ENCODE assay signal across 22 cellular contexts in the genomic region with DNA sequence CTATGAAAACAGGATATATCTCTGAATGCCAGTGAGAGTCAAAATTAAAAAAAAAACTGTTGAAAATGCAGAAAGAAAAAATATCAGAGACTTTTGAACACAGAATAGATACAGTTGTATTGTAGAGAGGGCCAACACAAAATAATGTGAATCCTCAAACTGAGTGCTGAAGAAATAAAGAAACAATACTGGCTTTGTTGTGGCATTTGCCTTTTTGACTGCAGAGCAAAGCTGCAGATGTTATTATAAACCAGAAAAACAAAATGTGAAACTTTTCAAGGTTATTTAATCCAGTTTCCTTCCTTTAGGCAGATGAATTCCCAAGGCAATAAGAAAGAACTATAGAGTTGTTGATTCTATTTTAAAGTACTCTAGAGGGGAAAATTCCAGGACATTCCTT.
DNase-seq lines count a peak whose midpoint lies in the region; ATAC-seq lines count a peak whose summit lies in the region.
"Had no signal": no experiment of that assay in that cellular context is flagged by ENCODE, and none has a peak within 500 bp of the region (broad histone marks: within the 10 kb centered on the region; RNA-seq: fewer than 3 reads in every experiment).

No MANE protein-coding gene starts in this region.

- no peak overlapping the region for H3K27ac Mint-ChIP-seq in activated naive CD8-positive, alpha-beta T cell treated with anti-CD3 and anti-CD28 coated beads, Interleukin-2, amount 50 U/mL, for 24 hours
- H3K27ac Mint-ChIP-seq: CD4-positive, alpha-beta T cell had no signal

- ATAC-seq in activated naive CD8-positive, alpha-beta T cell treated with anti-CD3 and anti-CD28 coated beads, Interleukin-2, amount 50 U/mL, for 24 hours: no peak
- ATAC-seq: A549 had no signal

- H3K4me3 Mint-ChIP-seq in activated naive CD8-positive, alpha-beta T cell treated with anti-CD3 and anti-CD28 coated beads, Interleukin-2, amount 50 U/mL, for 24 hours: no peak overlapping the region
- H3K4me3 Mint-ChIP-seq: CD4-positive, alpha-beta T cell; H9 had no signal

- peak; percentile 39 for DNase-seq in inferior parietal cortex (ENCODE audit: extremely low spot score)
- DNase-seq in putamen (ENCODE audit: low spot score): peak; percentile 59
- DNase-seq in KG1 (lab: John Stamatoyannopoulos, UW): no peak
- DNase-seq in NCI-H1694 (lab: John Stamatoyannopoulos, UW): no peak
- no peak for DNase-seq in activated naive CD8-positive, alpha-beta T cell treated with anti-CD3 and anti-CD28 coated beads, Interleukin-2, amount 50 U/mL, for 24 hours
- no peak for DNase-seq in LoVo (ENCODE audit: low spot score)
- DNase-seq: Caco-2; CD4-positive, alpha-beta T cell; DMS 273 treated with DMSO at 0.1 percent for 48 hours; DMS79 treated with DMSO at 0.1 percent for 48 hours; H9; MM.1S; NCI-H1048; NCI-H1436; NCI-H1930; NCI-H69; PC-9; RPMI8226; SHP77 had no signal

- no peaks in the 10 kb centered on the region for H3K27me3 Mint-ChIP-seq in activated naive CD8-positive, alpha-beta T cell treated with anti-CD3 and anti-CD28 coated beads, Interleukin-2, amount 50 U/mL, for 24 hours
- H3K27me3 Mint-ChIP-seq: CD4-positive, alpha-beta T cell had no signal

- no peaks in the 10 kb centered on the region for H3K4me1 Mint-ChIP-seq in activated naive CD8-positive, alpha-beta T cell treated with anti-CD3 and anti-CD28 coated beads, Interleukin-2, amount 50 U/mL, for 24 hours

- H3K36me3 Mint-ChIP-seq in activated naive CD8-positive, alpha-beta T cell treated with anti-CD3 and anti-CD28 coated beads, Interleukin-2, amount 50 U/mL, for 24 hours (ENCODE audit: low read depth): no peaks in the 10 kb centered on the region

- peak overlapping the region; percentile 44 for H3K27ac ChIP-seq in angular gyrus (ENCODE audit: low read depth, low read length)
- H3K27ac ChIP-seq: A549, PC-9, SK-N-MC had no signal

- peaks cover 9% of the 10 kb centered on the region for H3K9me3 Mint-ChIP-seq in activated naive CD8-positive, alpha-beta T cell treated with anti-CD3 and anti-CD28 coated beads, Interleukin-2, amount 50 U/mL, for 24 hours
- H3K9me3 Mint-ChIP-seq: CD4-positive, alpha-beta T cell; H9 had no signal

Comparison
In these comparisons a context has a peak if more than half of its experiments do, and no peak if none do; other contexts are left out.
1. DNase-seq: peak in inferior parietal cortex (single experiment) and putamen (single experiment); none in KG1 (single experiment), NCI-H1694 (single experiment), activated naive CD8-positive, alpha-beta T cell treated with anti-CD3 and anti-CD28 coated beads, Interleukin-2, amount 50 U/mL, for 24 hours (single experiment) and LoVo (single experiment).